ENCODE assay signal across 8 cellular contexts in genomic region chr14:39104078-39104801, GRCh38. TPM values are rescaled to one million over a fixed set of nuclear protein-coding genes. Genes with fewer than 3 reads are reported as not detected.
DNase-seq lines count a peak whose midpoint lies in the region; FAIRE-seq and TF ChIP-seq lines count a peak whose summit lies in the region.
"Not testable (repeated sequence)": the region's sequence is repeated elsewhere in the genome, so short reads cannot be mapped to it uniquely, and the experiment has no call there.

No MANE protein-coding gene starts in this region.

- peak overlapping the region; percentile 96 for H3K9ac ChIP-seq in BLaER1
- peak overlapping the region; percentile 88 for H3K9ac ChIP-seq in HUES6 (ENCODE audit: low read length)
- H3K9ac ChIP-seq in adipocyte (ENCODE audit: low read length): peak overlapping the region; percentile 94
- peak overlapping the region in 2 of 4 experiments; percentile 80 to 87; a peak in 3 of 7 replicates for H3K9ac ChIP-seq in H1 (replicated peaks in 1 of 4; ENCODE audit: extremely low read depth in 1 of 4, low read depth in 3 of 4, low read length in 3 of 4)
- H3K9ac ChIP-seq in iPS-15b (ENCODE audit: low read depth, low read length): peak overlapping the region; percentile 76

- H3K14ac ChIP-seq in H1 (ENCODE audit: insufficient read length): not testable (repeated sequence)

- POLR2A ChIA-PET in H1 (lab: Charles Lee; ENCODE audit: partially characterized antibody): interaction anchor here (0.8 to 3.7 kb wide), 8 partner anchors 9 to 328 kb away, joined by 3 to 23 read pairs (median 10); partner anchors contain the start of genes FBXO33, GEMIN2 and TRAPPC6B

- FAIRE-seq in H1 (lab: Jason Lieb, UNC): not testable (repeated sequence)

- H4K20me1 ChIP-seq in BLaER1; H1 (replicated peaks in 1 of 2; ENCODE audit: control insufficient read depth in 1 of 2, insufficient read depth in 2 of 2, low read length in 2 of 2): not testable (repeated sequence)

- TF ChIP-seq EP300 in H1 (IDR thresholded peaks at IDR 0.05; ENCODE audit: borderline replicate concordance in 1 of 2, low read depth in 2 of 2, low read length in 2 of 2): not testable (repeated sequence)

- H3K9me3 ChIP-seq in BLaER1; HUES6 (ENCODE audit: control insufficient read depth, insufficient read depth, low read depth, low read length); adipocyte (ENCODE audit: control insufficient read depth, low read length); H1 (ENCODE audit: insufficient read depth in 2 of 2, low read depth in 1 of 2, low read length in 1 of 2); iPS-15b (ENCODE audit: control insufficient read depth, insufficient read depth, low read length): not testable (repeated sequence)

- not testable (repeated sequence) for H4K5ac ChIP-seq in H1 (ENCODE audit: insufficient read length, low read depth, low read length)

- H3K4me3 Mint-ChIP-seq in T-helper 1 cell treated with Interleukin-12 subunit alpha and Interleukin-12 subunit beta and Interleukin-4 antibody, amounts not matched to agents 30 μg/mL and 1 μg/mL, for 36 hours: peak overlapping the region; percentile 96
- H3K4me3 Mint-ChIP-seq in nephron progenitor cell: peak overlapping the region; percentile 92
- H3K4me3 Mint-ChIP-seq in stimulated activated naive CD8-positive, alpha-beta T cell treated with anti-CD3 and anti-CD28 coated beads, Interleukin-15, Interleukin-2, amounts not matched to agents 100 ng/mL and 50 ng/mL, for 24 hours: peak overlapping the region; percentile 89

- peaks cover 32% of the 10 kb centered on the region for H3K4me1 Mint-ChIP-seq in T-helper 1 cell treated with Interleukin-12 subunit alpha and Interleukin-12 subunit beta and Interleukin-4 antibody, amounts not matched to agents 30 μg/mL and 1 μg/mL, for 36 hours (ENCODE audit: low read depth)
- H3K4me1 Mint-ChIP-seq in nephron progenitor cell: peaks cover 29% of the 10 kb centered on the region
- H3K4me1 Mint-ChIP-seq in stimulated activated naive CD8-positive, alpha-beta T cell treated with anti-CD3 and anti-CD28 coated beads, Interleukin-15, Interleukin-2, amounts not matched to agents 100 ng/mL and 50 ng/mL, for 24 hours (ENCODE audit: low read depth): peaks cover 50% of the 10 kb centered on the region

- not testable (repeated sequence) for TF ChIP-seq RAD21 in H1 (IDR thresholded peaks at IDR 0.05 in 1 of 2, conservative IDR thresholded peaks at IDR 0.05 in 1 of 2; ENCODE audit: low read depth in 2 of 2, low read length in 2 of 2)

- not testable (repeated sequence) for H3K27me3 Mint-ChIP-seq in T-helper 1 cell treated with Interleukin-12 subunit alpha and Interleukin-12 subunit beta and Interleukin-4 antibody, amounts not matched to agents 30 μg/mL and 1 μg/mL, for 36 hours (ENCODE audit: low read depth); nephron progenitor cell (ENCODE audit: low read depth, poor library complexity); stimulated activated naive CD8-positive, alpha-beta T cell treated with anti-CD3 and anti-CD28 coated beads, Interleukin-15, Interleukin-2, amounts not matched to agents 100 ng/mL and 50 ng/mL, for 24 hours

- not testable (repeated sequence) for H2BK5ac ChIP-seq in H1 (ENCODE audit: low read depth, low read length)

- H2BK120ac ChIP-seq in H1 (replicated peaks; ENCODE audit: low read depth, low read length): not testable (repeated sequence)

- peaks cover 0 to 30% of the 10 kb centered on the region in 2 experiments; a peak in 3 of 4 replicates for H3K79me2 ChIP-seq in H1 (ENCODE audit: control insufficient read depth in 1 of 2, insufficient read depth in 2 of 2, low read length in 2 of 2)

- peaks cover 31% of the 10 kb centered on the region for H3K4me1 ChIP-seq in BLaER1
- H3K4me1 ChIP-seq in HUES6 (ENCODE audit: control insufficient read depth, insufficient read depth, low read length); H1 (replicated peaks in 1 of 4; ENCODE audit: control insufficient read depth in 3 of 4, insufficient read depth in 4 of 4, low read length in 3 of 4); iPS-15b (ENCODE audit: control insufficient read depth, insufficient read depth, low read length): not testable (repeated sequence)
- peaks cover 25% of the 10 kb centered on the region for H3K4me1 ChIP-seq in adipocyte (ENCODE audit: control insufficient read depth, insufficient read depth, low read length)

- H4K91ac ChIP-seq in H1 (replicated peaks; ENCODE audit: insufficient read length, low read length): not testable (repeated sequence)

- not testable (repeated sequence) for DNase-seq in adipocyte (ENCODE audit: low read depth); H1 (ENCODE audit: low read depth in 1 of 2, low spot score in 2 of 2); nephron progenitor cell

- H3K36me3 Mint-ChIP-seq in T-helper 1 cell treated with Interleukin-12 subunit alpha and Interleukin-12 subunit beta and Interleukin-4 antibody, amounts not matched to agents 30 μg/mL and 1 μg/mL, for 36 hours (ENCODE audit: low read depth); nephron progenitor cell (ENCODE audit: low read depth): not testable (repeated sequence)
- peaks cover 16% of the 10 kb centered on the region for H3K36me3 Mint-ChIP-seq in stimulated activated naive CD8-positive, alpha-beta T cell treated with anti-CD3 and anti-CD28 coated beads, Interleukin-15, Interleukin-2, amounts not matched to agents 100 ng/mL and 50 ng/mL, for 24 hours (ENCODE audit: low read depth)

- H3K4me3 ChIP-seq in BLaER1 (peak overlapping the region; percentile 95), HUES6 (ENCODE audit: low read depth, low read length) (peak overlapping the region; percentile 93), adipocyte (ENCODE audit: low read length) (peak overlapping the region; percentile 92), H1 (ENCODE audit: extremely low read depth in 1 of 4, insufficient read depth in 2 of 4, low read depth in 3 of 4, low read length in 4 of 4) (peak overlapping the region; percentile 81 to 85 (median 82); a peak in 5 of 8 replicates), iPS-15b (ENCODE audit: low read depth, low read length) (peak overlapping the region; percentile 63)

- not testable (repeated sequence) for H3K27me3 ChIP-seq in BLaER1; HUES6 (ENCODE audit: control insufficient read depth, insufficient read depth, low read length); adipocyte (replicated peaks; ENCODE audit: control insufficient read depth, insufficient read depth, low read length); H1 (replicated peaks in 1 of 4; ENCODE audit: control insufficient read depth in 3 of 4, extremely low read depth in 1 of 4, insufficient read depth in 3 of 4, low read length in 3 of 4); iPS-15b (ENCODE audit: control insufficient read depth, insufficient read depth, low read length)

- H3K36me3 ChIP-seq in BLaER1; HUES6 (ENCODE audit: control insufficient read depth, insufficient read depth, low read length); adipocyte (ENCODE audit: control insufficient read depth, insufficient read depth, low read length, severe bottlenecking); H1 (ENCODE audit: control insufficient read depth in 2 of 4, insufficient read depth in 4 of 4, low read length in 3 of 4); iPS-15b (ENCODE audit: control insufficient read depth, insufficient read depth, low read length): not testable (repeated sequence)

- 92% methylated on average over 17 of the region's 17 CpGs; no CpG with 5 or more reads in 1 of the 2 experiments for WGBS in H1 (ENCODE audit: extremely low coverage in 1 of 2, insufficient coverage in 1 of 2, insufficient read length in 1 of 2, insufficient replicate concordance in 2 of 2, low coverage in 1 of 2, low lambda C conversion rate in 2 of 2, missing lambda C conversion rate in 1 of 2), 2 experiments

- peak overlapping the region; percentile 97 for H3K27ac Mint-ChIP-seq in T-helper 1 cell treated with Interleukin-12 subunit alpha and Interleukin-12 subunit beta and Interleukin-4 antibody, amounts not matched to agents 30 μg/mL and 1 μg/mL, for 36 hours
- H3K27ac Mint-ChIP-seq in nephron progenitor cell: peak overlapping the region; percentile 98
- peak overlapping the region; percentile 92 for H3K27ac Mint-ChIP-seq in stimulated activated naive CD8-positive, alpha-beta T cell treated with anti-CD3 and anti-CD28 coated beads, Interleukin-15, Interleukin-2, amounts not matched to agents 100 ng/mL and 50 ng/mL, for 24 hours

- not testable (repeated sequence) for H4K8ac ChIP-seq in H1 (ENCODE audit: extremely low read depth, insufficient read depth, low read length)

- not testable (repeated sequence) for H3K4ac ChIP-seq in H1 (replicated peaks; ENCODE audit: insufficient read length, low read depth, low read length)

- H3K9me3 Mint-ChIP-seq in T-helper 1 cell treated with Interleukin-12 subunit alpha and Interleukin-12 subunit beta and Interleukin-4 antibody, amounts not matched to agents 30 μg/mL and 1 μg/mL, for 36 hours; nephron progenitor cell; stimulated activated naive CD8-positive, alpha-beta T cell treated with anti-CD3 and anti-CD28 coated beads, Interleukin-15, Interleukin-2, amounts not matched to agents 100 ng/mL and 50 ng/mL, for 24 hours: not testable (repeated sequence)

- not testable (repeated sequence) for H2AK5ac ChIP-seq in H1 (ENCODE audit: low read depth, low read length)

- TF ChIP-seq CTCF in H1 (IDR thresholded peaks at IDR 0.05; ENCODE audit: control extremely low read depth in 1 of 3, insufficient read depth in 1 of 3, low read depth in 1 of 3, low read length in 3 of 3); nephron progenitor cell (IDR thresholded peaks at IDR 0.05): not testable (repeated sequence)

- H2AFZ ChIP-seq in H1 (ENCODE audit: low read length): not testable (repeated sequence)

- not testable (repeated sequence) for H2BK15ac ChIP-seq in H1 (ENCODE audit: low read length)

- H3K79me1 ChIP-seq in H1 (ENCODE audit: low read depth, low read length): not testable (repeated sequence)

- not testable (repeated sequence) for TF ChIP-seq POLR2A in H1 (IDR thresholded peaks at IDR 0.05; ENCODE audit: control extremely low read depth in 1 of 2, low read depth in 2 of 2, low read length in 2 of 2)

- H3K23ac ChIP-seq in H1 (ENCODE audit: insufficient read length): not testable (repeated sequence)

- H3K4me2 ChIP-seq in BLaER1: peak overlapping the region; percentile 71
- peak overlapping the region; percentile 67 to 84 for H3K4me2 ChIP-seq in H1 (ENCODE audit: insufficient read depth in 1 of 2, low read depth in 2 of 2, low read length in 2 of 2)

- H3K23me2 ChIP-seq in H1 (ENCODE audit: low read depth, low read length): not testable (repeated sequence)

- CTCF ChIA-PET in H1 (lab: Charles Lee; ENCODE audit: partially characterized antibody): interaction anchor here (1.4 kb wide), 1 partner anchor 66 kb away, joined by 4 read pairs; the partner anchor contains the start of gene TRAPPC6B

- H3K18ac ChIP-seq in H1 (ENCODE audit: extremely low read depth, low read length): not testable (repeated sequence)

- H2BK20ac ChIP-seq in H1 (ENCODE audit: low read length): not testable (repeated sequence)

- H2BK12ac ChIP-seq in H1 (ENCODE audit: low read depth, low read length): not testable (repeated sequence)

- not testable (repeated sequence) for H3K56ac ChIP-seq in H1 (replicated peaks; ENCODE audit: insufficient read length, low read depth, low read length)

- H3K27ac ChIP-seq in BLaER1: peak overlapping the region; percentile 91; the same call in 1 of the 2 replicates
- H3K27ac ChIP-seq in HUES6 (ENCODE audit: low read depth, low read length); H1 (ENCODE audit: low read depth, low read length): not testable (repeated sequence)

RNA-seq across cellular contexts. Expression of gene SEC23A, which starts 1.2 kb away (rescaled TPM):
- 58.2 and 60.9 TPM in 2 replicates for total RNA-seq in H1 (2021; fragmentation: NEBNext Ultra II Directional; extraction: Animal tissue kit (Norgen Biotek cat#: 25700))
- 26.7 and 30.9 TPM in 2 replicates for polyA plus RNA-seq in H1 (2011; rRNA removed)
- 23.2 TPM for polyA plus RNA-seq in H1 (2011; cell fraction: cytosol; rRNA removed)
- 23.2 TPM for polyA plus RNA-seq in H1 (2011; cell fraction: nucleus; rRNA removed)
- polyA plus RNA-seq in H1 (2012, experiment 1 of 2): 37.3 to 51.3 TPM (median 42.3 TPM) in 4 replicates
- polyA plus RNA-seq in H1 (2012, experiment 2 of 2): 2.3 TPM
- 27.6 TPM for polyA plus RNA-seq in H1 (2013, experiment 1 of 2)
- 27.5 TPM for polyA plus RNA-seq in H1 (2013, experiment 2 of 2)
- 92.9 and 159 TPM in 2 replicates for polyA minus RNA-seq in H1 (2011; rRNA and poly(A)+ RNA removed)
- 80.7 TPM for polyA minus RNA-seq in H1 (2011; cell fraction: cytosol; rRNA and poly(A)+ RNA removed)
- 92.3 TPM for polyA minus RNA-seq in H1 (2011; cell fraction: nucleus; rRNA and poly(A)+ RNA removed)

RNA-seq across cellular contexts. Expression of gene GEMIN2, which starts 9.9 kb away (rescaled TPM):
- 29.1 TPM in 2 replicates for total RNA-seq in H1 (2021; fragmentation: NEBNext Ultra II Directional; extraction: Animal tissue kit (Norgen Biotek cat#: 25700))
- polyA plus RNA-seq in H1 (2011; rRNA removed): 21.5 and 30.8 TPM in 2 replicates
- polyA plus RNA-seq in H1 (2011; cell fraction: cytosol; rRNA removed): 47.7 TPM
- 13.2 TPM for polyA plus RNA-seq in H1 (2011; cell fraction: nucleus; rRNA removed)
- polyA plus RNA-seq in H1 (2012, experiment 1 of 2): 28.2 to 30.3 TPM (median 28.9 TPM) in 4 replicates
- polyA plus RNA-seq in H1 (2012, experiment 2 of 2): 10.8 TPM
- 10.5 TPM for polyA plus RNA-seq in H1 (2013, experiment 1 of 2)
- polyA plus RNA-seq in H1 (2013, experiment 2 of 2): 10.9 TPM
- polyA minus RNA-seq in H1 (2011; rRNA and poly(A)+ RNA removed): 13.9 and 17.6 TPM in 2 replicates
- polyA minus RNA-seq in H1 (2011; cell fraction: cytosol; rRNA and poly(A)+ RNA removed): 15.0 TPM
- 15.0 TPM for polyA minus RNA-seq in H1 (2011; cell fraction: nucleus; rRNA and poly(A)+ RNA removed)
